In the genomic region with DNA sequence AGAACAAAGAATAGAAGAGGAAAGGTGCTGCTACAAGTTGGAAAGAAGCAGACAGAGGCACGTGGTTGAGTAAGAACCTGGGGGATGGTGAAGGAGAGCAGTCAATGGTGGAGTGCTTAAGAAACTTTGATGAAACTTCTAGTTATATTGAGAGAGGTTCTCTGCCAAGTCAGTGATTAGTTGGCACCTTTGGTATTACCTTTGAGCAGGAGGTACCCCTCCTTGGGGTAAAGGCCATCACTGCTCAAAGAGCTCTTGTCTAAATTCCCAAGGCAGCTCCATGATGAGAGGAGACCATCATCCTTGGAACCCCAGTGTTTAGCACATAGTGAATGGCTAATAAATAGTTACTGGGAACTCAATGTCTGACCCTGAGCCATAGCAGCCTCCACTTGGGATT, we compare ENCODE assay signal across 16 cellular contexts. TPM values are rescaled to one million over a fixed set of nuclear protein-coding genes. Genes with fewer than 3 reads are reported as not detected.
DNase-seq lines count a peak whose midpoint lies in the region; ATAC-seq, FAIRE-seq and TF ChIP-seq lines count a peak whose summit lies in the region.
"Had no signal": no experiment of that assay in that cellular context is flagged by ENCODE, and none has a peak within 500 bp of the region (broad histone marks: within the 10 kb centered on the region; RNA-seq: fewer than 3 reads in every experiment).

No MANE protein-coding gene starts in this region.

- ATAC-seq in HepG2: no peak
- ATAC-seq in right lobe of liver: no peak
- ATAC-seq: GM12878 had no signal

- no peak overlapping the region for H3K27ac ChIP-seq in HepG2 (ENCODE audit: extremely low read length, insufficient read depth, low read length)
- no peak overlapping the region for H3K27ac ChIP-seq in right lobe of liver
- no peak overlapping the region for H3K27ac ChIP-seq in H1 (ENCODE audit: low read depth, low read length)
- no peak overlapping the region for H3K27ac ChIP-seq in coronary artery
- H3K27ac ChIP-seq: 22Rv1, BLaER1 had no signal

- H3K4me3 ChIP-seq in HepG2 (replicated peaks in 1 of 3; ENCODE audit: insufficient read depth in 1 of 3, low read depth in 2 of 3, low read length in 3 of 3) (no peak overlapping the region), right lobe of liver (no peak overlapping the region), H1 (ENCODE audit: extremely low read depth in 1 of 4, insufficient read depth in 2 of 4, low read depth in 3 of 4, low read length in 4 of 4) (no peak overlapping the region), coronary artery (no peak overlapping the region)
- H3K4me3 ChIP-seq: BLaER1, GM12878 had no signal

- H3K9ac ChIP-seq in HepG2 (ENCODE audit: insufficient read depth, low read depth, low read length): no peak overlapping the region
- no peak overlapping the region for H3K9ac ChIP-seq in H1 (replicated peaks in 1 of 4; ENCODE audit: extremely low read depth in 1 of 4, low read depth in 3 of 4, low read length in 3 of 4)
- H3K9ac ChIP-seq: BLaER1 had no signal

- BruUV-seq in HepG2 (replicated peaks; lab: Mats Ljungman, UMichigan): no TSS peak

- peaks cover 53% of the 10 kb centered on the region for H3K27me3 Mint-ChIP-seq in neural crest cell (ENCODE audit: low read depth)

- H2BK120ac ChIP-seq in H1 (replicated peaks; ENCODE audit: low read depth, low read length): no peak overlapping the region

- FAIRE-seq in HepG2 (lab: Jason Lieb, UNC): no peak
- no peak for FAIRE-seq in H1 (lab: Jason Lieb, UNC)
- FAIRE-seq: GM12878, GM18507, HTR-8/SVneo had no signal

- no peak overlapping the region for H3K14ac ChIP-seq in H1 (ENCODE audit: insufficient read length)

- H2BK15ac ChIP-seq in H1 (ENCODE audit: low read length): no peak overlapping the region

- H3K9me3 ChIP-seq in HepG2 (ENCODE audit: low read length) (no peaks in the 10 kb centered on the region), right lobe of liver (no peaks in the 10 kb centered on the region), H1 (ENCODE audit: insufficient read depth in 2 of 2, low read depth in 1 of 2, low read length in 1 of 2) (no peaks in the 10 kb centered on the region)

- H3K27me3 ChIP-seq in HepG2 (ENCODE audit: control insufficient read depth in 1 of 2, insufficient read depth in 2 of 2, low read length in 2 of 2) (peaks cover 0 to 53% of the 10 kb centered on the region in 2 experiments; a peak in 3 of 5 replicates), right lobe of liver (peaks cover 0 to 5% of the 10 kb centered on the region in 2 donors), H1 (replicated peaks in 1 of 4; ENCODE audit: control insufficient read depth in 3 of 4, extremely low read depth in 1 of 4, insufficient read depth in 3 of 4, low read length in 3 of 4) (peaks cover 0 to 11% (median 6%) of the 10 kb centered on the region in 4 experiments; a peak in 4 of 7 replicates)
- H3K27me3 ChIP-seq: BLaER1 had no signal

- H3K4ac ChIP-seq in H1 (replicated peaks; ENCODE audit: insufficient read length, low read depth, low read length): no peak overlapping the region

- H3K18ac ChIP-seq in H1 (ENCODE audit: extremely low read depth, low read length): peak overlapping the region; percentile 7; the same call in 1 of the 2 replicates

- H3K4me3 Mint-ChIP-seq in neural crest cell: peak overlapping the region; percentile 21
- H3K4me3 Mint-ChIP-seq: HFFc6 had no signal

- H3K36me3 ChIP-seq in HepG2 (replicated peaks in 1 of 2; ENCODE audit: control insufficient read depth in 1 of 2, insufficient read depth in 2 of 2, low read length in 2 of 2) (no peaks in the 10 kb centered on the region), right lobe of liver (no peaks in the 10 kb centered on the region), H1 (ENCODE audit: control insufficient read depth in 2 of 4, insufficient read depth in 4 of 4, low read length in 3 of 4) (no peaks in the 10 kb centered on the region)
- H3K36me3 ChIP-seq: BLaER1 had no signal

- H2AFZ ChIP-seq in HepG2 (ENCODE audit: low read length) (no peak overlapping the region), H1 (ENCODE audit: low read length) (0 out of 2 replicates have a peak overlapping the region, but pooled peaks have one; percentile 56)

- H2BK20ac ChIP-seq in H1 (ENCODE audit: low read length): no peak overlapping the region

- POLR2A ChIA-PET in HepG2 (lab: Yijun Ruan, JAX): no interaction called here
- POLR2A ChIA-PET in H1 (lab: Charles Lee; ENCODE audit: partially characterized antibody): interaction anchor here (1.0 to 4.8 kb wide), 3 partner anchors 15 to 107 kb away, joined by 3 to 54 read pairs (median 4); no protein-coding TSS in a partner anchor

- H2AK5ac ChIP-seq in H1 (ENCODE audit: low read depth, low read length): no peak overlapping the region

- TF ChIP-seq EP300 in HepG2 (IDR thresholded peaks at IDR 0.05; ENCODE audit: low read depth in 2 of 2, low read length in 2 of 2) (no peak), HepG2 (CRISPR knock-in tag; IDR thresholded peaks at IDR 0.05; ENCODE audit: borderline replicate concordance) (no peak), H1 (IDR thresholded peaks at IDR 0.05; ENCODE audit: borderline replicate concordance in 1 of 2, low read depth in 2 of 2, low read length in 2 of 2) (no peak)

- TF ChIP-seq POLR2A in HepG2 (IDR thresholded peaks at IDR 0.05; ENCODE audit: insufficient read depth in 1 of 2, low read depth in 2 of 2, low read length in 2 of 2) (no peak), right lobe of liver (IDR thresholded peaks at IDR 0.05) (no peak), H1 (IDR thresholded peaks at IDR 0.05; ENCODE audit: control extremely low read depth in 1 of 2, low read depth in 2 of 2, low read length in 2 of 2) (no peak)

- TF ChIP-seq RAD21 in HepG2 (CRISPR knock-in tag; IDR thresholded peaks at IDR 0.05) (no peak), H1 (IDR thresholded peaks at IDR 0.05 in 1 of 2, conservative IDR thresholded peaks at IDR 0.05 in 1 of 2; ENCODE audit: low read depth in 2 of 2, low read length in 2 of 2) (no peak)

- intact Hi-C loops in HepG2 (cut with micrococcal nuclease; ENCODE audit: unreplicated experiment): loop anchor here (5.0 kb wide), 1 partner anchor 105 kb away; no protein-coding TSS in a partner anchor
- intact Hi-C loops in right lobe of liver (cut with DNase I): no loop called here

- WGBS in HepG2 (ENCODE audit: low lambda C conversion rate): 6% methylated on average over 1 of the region's 1 CpG
- 79% methylated on average over 1 of the region's 1 CpG for WGBS in right lobe of liver (ENCODE audit: insufficient coverage, low coverage, low lambda C conversion rate, missing lambda C conversion rate)
- 93% methylated on average over 1 of the region's 1 CpG; no CpG with 5 or more reads in 1 of the 2 experiments for WGBS in H1 (ENCODE audit: extremely low coverage in 1 of 2, insufficient coverage in 1 of 2, insufficient read length in 1 of 2, insufficient replicate concordance in 2 of 2, low coverage in 1 of 2, low lambda C conversion rate in 2 of 2, missing lambda C conversion rate in 1 of 2), 2 experiments

- peaks cover 7% of the 10 kb centered on the region for H3K4me1 Mint-ChIP-seq in neural crest cell

- no peak for TF ChIP-seq CTCF in HepG2 (CRISPR knock-in tag; IDR thresholded peaks at IDR 0.05)
- TF ChIP-seq CTCF in right lobe of liver (IDR thresholded peaks at IDR 0.05): no peak
- TF ChIP-seq CTCF in H1 (IDR thresholded peaks at IDR 0.05; ENCODE audit: control extremely low read depth in 1 of 3, insufficient read depth in 1 of 3, low read depth in 1 of 3, low read length in 3 of 3): no peak
- no peak for TF ChIP-seq CTCF in neural crest cell (conservative IDR thresholded peaks at IDR 0.05)
- TF ChIP-seq CTCF in coronary artery (IDR thresholded peaks at IDR 0.05): no peak

- no peak overlapping the region for H3K56ac ChIP-seq in H1 (replicated peaks; ENCODE audit: insufficient read length, low read depth, low read length)

- H3K9me3 Mint-ChIP-seq in neural crest cell: no peaks in the 10 kb centered on the region

- H4K91ac ChIP-seq in H1 (replicated peaks; ENCODE audit: insufficient read length, low read length): peak overlapping the region; percentile 1

- H3K23ac ChIP-seq in H1 (ENCODE audit: insufficient read length): no peak overlapping the region

- no peaks in the 10 kb centered on the region for H3K36me3 Mint-ChIP-seq in neural crest cell (ENCODE audit: low read depth)

- H3K79me2 ChIP-seq in HepG2 (ENCODE audit: insufficient read depth, low read length): peaks cover 24% of the 10 kb centered on the region
- H3K79me2 ChIP-seq in H1 (ENCODE audit: control insufficient read depth in 1 of 2, insufficient read depth in 2 of 2, low read length in 2 of 2): peaks cover 9 to 27% of the 10 kb centered on the region in 2 experiments; a peak in 3 of 4 replicates

- H3K4me1 ChIP-seq in HepG2 (ENCODE audit: insufficient read depth, low read length): peaks cover 9% of the 10 kb centered on the region
- H3K4me1 ChIP-seq in right lobe of liver: peaks cover 0 to 15% (median 4%) of the 10 kb centered on the region in 4 donors
- H3K4me1 ChIP-seq in H1 (replicated peaks in 1 of 4; ENCODE audit: control insufficient read depth in 3 of 4, insufficient read depth in 4 of 4, low read length in 3 of 4): peaks cover 2 to 14% (median 8%) of the 10 kb centered on the region in 4 experiments; a peak in 6 of 7 replicates

- no peak overlapping the region for H2BK5ac ChIP-seq in H1 (ENCODE audit: low read depth, low read length)

- H3K79me1 ChIP-seq in H1 (ENCODE audit: low read depth, low read length): no peaks in the 10 kb centered on the region

- peak overlapping the region; percentile 41; the same call in 1 of the 2 replicates for H2BK12ac ChIP-seq in H1 (ENCODE audit: low read depth, low read length)

- no peak overlapping the region for H4K8ac ChIP-seq in H1 (ENCODE audit: extremely low read depth, insufficient read depth, low read length)

- DNase-seq in HepG2 (ENCODE audit: low spot score) (no peak), right lobe of liver (no peak), H1 (ENCODE audit: low read depth in 1 of 2, low spot score in 2 of 2) (no peak), neural crest cell (ENCODE audit: low read depth, low spot score) (no peak), KBM-7 (no peak), coronary artery (ENCODE audit: low spot score) (no peak), DMS79 treated with DMSO at 0.1 percent for 48 hours (lab: John Stamatoyannopoulos, UW) (no peak)
- DNase-seq in activated CD4-positive, alpha-beta T cell treated with anti-CD3 and anti-CD28 coated beads, Interleukin-2, amount 50 U/mL, for 1 hour: no peak
- DNase-seq: GOT3, HCEC 1CT, HFFc6 had no signal

- CTCF ChIA-PET in HepG2 (lab: Yijun Ruan, JAX; ENCODE audit: low intra/inter-chr PET ratio, low total read pairs) (no interaction called here), H1 (lab: Charles Lee; ENCODE audit: partially characterized antibody) (interaction anchor here (0.6 to 2.3 kb wide), 5 partner anchors 16 to 379 kb away, joined by 3 to 5 read pairs (median 3); no protein-coding TSS in a partner anchor)

- in situ Hi-C loops in HepG2 (cut with HindIII; ENCODE audit: extremely low pct_ligation_motif_present, low pct_unique_long_range_greater_than_20kb): no loop called here
- in situ Hi-C loops in KBM-7 (cut with MboI; ENCODE audit: low pct_unique_long_range_greater_than_20kb, low sequenced_read_pairs): no loop called here

- H3K27ac Mint-ChIP-seq in neural crest cell (ENCODE audit: unreplicated experiment): no peak overlapping the region
- H3K27ac Mint-ChIP-seq: HFFc6 had no signal

- peaks cover 21% of the 10 kb centered on the region for H3K23me2 ChIP-seq in H1 (ENCODE audit: low read depth, low read length)

- no peak overlapping the region for H4K5ac ChIP-seq in H1 (ENCODE audit: insufficient read length, low read depth, low read length)

- H4K20me1 ChIP-seq in HepG2 (ENCODE audit: insufficient read depth, low read length): peaks cover 7% of the 10 kb centered on the region; the same call in 1 of the 2 replicates
- peaks cover 3 to 7% of the 10 kb centered on the region in 2 experiments for H4K20me1 ChIP-seq in H1 (replicated peaks in 1 of 2; ENCODE audit: control insufficient read depth in 1 of 2, insufficient read depth in 2 of 2, low read length in 2 of 2)
- H4K20me1 ChIP-seq: BLaER1 had no signal

- H3K4me2 ChIP-seq in HepG2 (ENCODE audit: low read depth, low read length): no peak overlapping the region
- no peak overlapping the region for H3K4me2 ChIP-seq in H1 (ENCODE audit: insufficient read depth in 1 of 2, low read depth in 2 of 2, low read length in 2 of 2)
- H3K4me2 ChIP-seq: BLaER1 had no signal

RNA-seq across cellular contexts. Expression of a gene that starts 1.7 kb away (rescaled TPM):
- total RNA-seq in HepG2 (2016; rRNA removed; fragmentation: Illumina TruSeq; extraction: Trizol) (0.18 TPM in 2 replicates), right lobe of liver (10 to 100 TPM in 1 of 6 experiments, 1 to 10 TPM in 5; 1.9 to 25.4 (median 2.1) TPM), neural crest cell (0.89 and 0.96 TPM in 2 replicates)
- not detected in 2 replicates for total RNA-seq in HepG2 (2016; cell fraction: cytosol; rRNA removed; fragmentation: Illumina TruSeq; extraction: Trizol; ENCODE audit: low read depth)
- 0.13 and 0.39 TPM in 2 replicates for total RNA-seq in HepG2 (2016; cell fraction: insoluble cytoplasmic fraction; rRNA removed; fragmentation: Illumina TruSeq; extraction: Trizol)
- total RNA-seq in HepG2 (2016; cell fraction: membrane; rRNA removed; fragmentation: Illumina TruSeq; extraction: Trizol): 0.07 and 0.12 TPM in 2 replicates
- not detected in 2 replicates for total RNA-seq in HepG2 (2016; cell fraction: nucleus; rRNA removed; fragmentation: Illumina TruSeq; extraction: Trizol)
- polyA plus RNA-seq in HepG2 (2011; rRNA removed) (27.3 and 30.1 TPM in 2 replicates), H1 (2011; rRNA removed) (8.8 and 10.6 TPM in 2 replicates)
- polyA plus RNA-seq in HepG2 (2011; cell fraction: cytosol; rRNA removed): 13.7 and 27.8 TPM in 2 replicates
- polyA plus RNA-seq in HepG2 (2011; cell fraction: nucleus; rRNA removed): 14.1 and 18.4 TPM in 2 replicates
- polyA plus RNA-seq in HepG2 (2012): 89.8 and 101 TPM in 2 replicates
- not detected in 2 replicates for polyA plus RNA-seq in HepG2 (2016; cell fraction: cytosol; fragmentation: Illumina TruSeq; extraction: Trizol; ENCODE audit: low read depth)
- polyA plus RNA-seq in HepG2 (2016; cell fraction: insoluble cytoplasmic fraction; fragmentation: Illumina TruSeq; extraction: Trizol; ENCODE audit: low read depth): 0.11 and 0.19 TPM in 2 replicates
- polyA plus RNA-seq in HepG2 (2016; cell fraction: membrane; fragmentation: Illumina TruSeq; extraction: Trizol; ENCODE audit: low read depth): 0.17 TPM in 1 of 2 replicates, not detected in the other
- polyA plus RNA-seq in HepG2 (2016; cell fraction: nucleus; fragmentation: Illumina TruSeq; extraction: Trizol; ENCODE audit: insufficient read depth, low read depth): not detected in 2 replicates
- polyA minus RNA-seq in HepG2 (2011; rRNA and poly(A)+ RNA removed; ENCODE audit: low replicate concordance): 8.9 and 29.0 TPM in 2 replicates
- 24.4 and 43.2 TPM in 2 replicates for polyA minus RNA-seq in HepG2 (2011; cell fraction: cytosol; rRNA and poly(A)+ RNA removed)
- polyA minus RNA-seq in HepG2 (2011; cell fraction: nucleus; rRNA and poly(A)+ RNA removed): 23.8 and 49.0 TPM in 2 replicates
- total RNA-seq in H1 (2021; fragmentation: NEBNext Ultra II Directional; extraction: Animal tissue kit (Norgen Biotek cat#: 25700)): 24.4 and 27.3 TPM in 2 replicates
- polyA plus RNA-seq in H1 (2011; cell fraction: cytosol; rRNA removed): 13.0 TPM
- 11.4 TPM for polyA plus RNA-seq in H1 (2011; cell fraction: nucleus; rRNA removed)
- polyA plus RNA-seq in H1 (2012, experiment 1 of 2): 20.1 to 25.6 TPM (median 23.9 TPM) in 4 replicates
- polyA plus RNA-seq in H1 (2012, experiment 2 of 2): 19.0 TPM
- 12.5 TPM for polyA plus RNA-seq in H1 (2013, experiment 1 of 2)
- polyA plus RNA-seq in H1 (2013, experiment 2 of 2): 14.1 TPM
- 28.2 and 29.5 TPM in 2 replicates for polyA minus RNA-seq in H1 (2011; rRNA and poly(A)+ RNA removed)
- 16.9 TPM for polyA minus RNA-seq in H1 (2011; cell fraction: cytosol; rRNA and poly(A)+ RNA removed)
- polyA minus RNA-seq in H1 (2011; cell fraction: nucleus; rRNA and poly(A)+ RNA removed): 37.3 TPM
